ENCODE assay signal across 24 cellular contexts in genomic region chr13:50574731-50575130, GRCh38.
DNase-seq lines count a peak whose midpoint lies in the region; ATAC-seq, FAIRE-seq and TF ChIP-seq lines count a peak whose summit lies in the region.
"Had no signal": no experiment of that assay in that cellular context is flagged by ENCODE, and none has a peak within 500 bp of the region (broad histone marks: within the 10 kb centered on the region; RNA-seq: fewer than 3 reads in every experiment).

No MANE protein-coding gene starts in this region.

- TF ChIP-seq POLR2A in upper lobe of left lung (IDR thresholded peaks at IDR 0.05), result no peak

- peaks cover 4 to 36% (median 16%) of the 10 kb centered on the region in 9 donors for H3K4me1 ChIP-seq in heart right ventricle
- peaks cover 0 to 39% of the 10 kb centered on the region in 2 donors for H3K4me1 ChIP-seq in right atrium auricular region
- H3K4me1 ChIP-seq in astrocyte (ENCODE audit: insufficient read depth, low read length), result peaks cover 16% of the 10 kb centered on the region
- H3K4me1 ChIP-seq in thoracic aorta (ENCODE audit: control insufficient read depth in 1 of 2, low read depth in 2 of 2), result peaks cover 9 to 31% of the 10 kb centered on the region in 2 donors
- H3K4me1 ChIP-seq in upper lobe of left lung, result no peaks in the 10 kb centered on the region
- H3K4me1 ChIP-seq: HAP-1 had no signal

- H3K4me1 Mint-ChIP-seq in astrocyte (ENCODE audit: low read depth, unreplicated experiment), result peaks cover 9% of the 10 kb centered on the region

- H3K27ac ChIP-seq in heart right ventricle, result peak overlapping the region in 4 of 10 donors; percentile 6 to 32 (median 20)
- H3K27ac ChIP-seq in right atrium auricular region, result no peak overlapping the region
- H3K27ac ChIP-seq in astrocyte (ENCODE audit: low read depth, low read length), result peak overlapping the region; percentile 58
- no peak overlapping the region for H3K27ac ChIP-seq in thoracic aorta
- H3K27ac ChIP-seq in upper lobe of left lung, result no peak overlapping the region
- H3K27ac ChIP-seq: dorsolateral prefrontal cortex had no signal

- H3K27me3 Mint-ChIP-seq in astrocyte (ENCODE audit: low read depth, unreplicated experiment), result no peaks in the 10 kb centered on the region
- H3K27me3 Mint-ChIP-seq: activated B cell treated with CpG ODN at 0.5 μM for 24 hours, type B pancreatic cell had no signal

- intact Hi-C loops in heart right ventricle (cut with DNase I), result loop anchor here in 1 of 10 donors (5.0 kb wide), 1 partner anchor 338 kb away; no protein-coding TSS in a partner anchor

- H3K4me3 Mint-ChIP-seq in astrocyte (ENCODE audit: unreplicated experiment), result no peak overlapping the region
- H3K4me3 Mint-ChIP-seq: activated B cell treated with CpG ODN at 0.5 μM for 24 hours; stimulated activated effector memory CD8-positive, alpha-beta T cell treated with anti-CD3 and anti-CD28 coated beads, Interleukin-12 subunit alpha, Interleukin-12 subunit beta, amount 100 ng/mL, for 72 hours; T-helper 1 cell treated with Interleukin-12 subunit alpha and Interleukin-12 subunit beta and Interleukin-4 antibody, amounts not matched to agents 30 μg/mL and 1 μg/mL, for 36 hours; type B pancreatic cell had no signal

- ATAC-seq in heart right ventricle (peak in 5 of 8 donors; percentile 60 to 87 (median 77)), thoracic aorta (ENCODE audit: insufficient number of reproducible peaks, low FRiP score, low read depth) (peak; percentile 60), upper lobe of left lung (ENCODE audit: low FRiP score in 2 of 2) (no peak), HG02588 (IDR thresholded peaks at IDR 0.05; ENCODE audit: unreplicated experiment) (no peak)
- ATAC-seq: Right ventricle myocardium inferior; stimulated activated effector memory CD8-positive, alpha-beta T cell treated with anti-CD3 and anti-CD28 coated beads, Interleukin-12 subunit alpha, Interleukin-12 subunit beta, amount 100 ng/mL, for 72 hours had no signal

- peaks cover 3% of the 10 kb centered on the region for H3K9me3 Mint-ChIP-seq in astrocyte (ENCODE audit: unreplicated experiment)
- H3K9me3 Mint-ChIP-seq: activated T-helper 2 cell treated with anti-CD3 and anti-CD28 coated beads, Interferon-gamma antibody, Interleukin-2, Interleukin-4, amounts not matched to agents 10 μg/mL and 5 μg/mL and 100 μg/mL, durations not matched to agents 14 hours and 24 hours and 36 hours; stimulated activated effector memory CD8-positive, alpha-beta T cell treated with anti-CD3 and anti-CD28 coated beads, Interleukin-12 subunit alpha, Interleukin-12 subunit beta, amount 100 ng/mL, for 72 hours; T-helper 1 cell treated with Interleukin-12 subunit alpha and Interleukin-12 subunit beta and Interleukin-4 antibody, amounts not matched to agents 30 μg/mL and 1 μg/mL, for 36 hours had no signal

- no peak overlapping the region for H2AFZ ChIP-seq in astrocyte (ENCODE audit: low read depth, low read length)

- H3K27ac Mint-ChIP-seq in astrocyte (ENCODE audit: unreplicated experiment), result peak overlapping the region; percentile 92
- H3K27ac Mint-ChIP-seq: activated B cell treated with CpG ODN at 0.5 μM for 24 hours; activated T-helper 2 cell treated with anti-CD3 and anti-CD28 coated beads, Interferon-gamma antibody, Interleukin-2, Interleukin-4, amounts not matched to agents 10 μg/mL and 5 μg/mL and 100 μg/mL, durations not matched to agents 14 hours and 24 hours and 36 hours; stimulated activated effector memory CD8-positive, alpha-beta T cell treated with anti-CD3 and anti-CD28 coated beads, Interleukin-12 subunit alpha, Interleukin-12 subunit beta, amount 100 ng/mL, for 72 hours; T-helper 1 cell treated with Interleukin-12 subunit alpha and Interleukin-12 subunit beta and Interleukin-4 antibody, amounts not matched to agents 30 μg/mL and 1 μg/mL, for 36 hours; type B pancreatic cell had no signal

- H3K27me3 ChIP-seq in heart right ventricle (no peaks in the 10 kb centered on the region), right atrium auricular region (no peaks in the 10 kb centered on the region), astrocyte (ENCODE audit: insufficient read depth, low read length) (no peaks in the 10 kb centered on the region), thoracic aorta (replicated peaks; ENCODE audit: insufficient read depth) (no peaks in the 10 kb centered on the region), upper lobe of left lung (no peaks in the 10 kb centered on the region)
- H3K27me3 ChIP-seq: dorsolateral prefrontal cortex had no signal

- no peaks in the 10 kb centered on the region for H3K36me3 ChIP-seq in heart right ventricle
- no peaks in the 10 kb centered on the region for H3K36me3 ChIP-seq in right atrium auricular region
- H3K36me3 ChIP-seq in astrocyte (ENCODE audit: insufficient read depth, low read length), result no peaks in the 10 kb centered on the region
- no peaks in the 10 kb centered on the region for H3K36me3 ChIP-seq in thoracic aorta
- no peaks in the 10 kb centered on the region for H3K36me3 ChIP-seq in upper lobe of left lung
- H3K36me3 ChIP-seq: HAP-1 had no signal

- no peaks in the 10 kb centered on the region for H3K36me3 Mint-ChIP-seq in astrocyte (ENCODE audit: low read depth, unreplicated experiment)
- H3K36me3 Mint-ChIP-seq: stimulated activated effector memory CD8-positive, alpha-beta T cell treated with anti-CD3 and anti-CD28 coated beads, Interleukin-12 subunit alpha, Interleukin-12 subunit beta, amount 100 ng/mL, for 72 hours; type B pancreatic cell had no signal

- peak overlapping the region; percentile 46 for H3K4me2 ChIP-seq in astrocyte (ENCODE audit: low read length)

- H4K20me1 ChIP-seq in astrocyte (ENCODE audit: insufficient read depth, low read length), result no peaks in the 10 kb centered on the region

- no peak for TF ChIP-seq CTCF in heart right ventricle (IDR thresholded peaks at IDR 0.05)
- TF ChIP-seq CTCF in right atrium auricular region (IDR thresholded peaks at IDR 0.05), result no peak
- TF ChIP-seq CTCF in astrocyte (IDR thresholded peaks at IDR 0.05; ENCODE audit: insufficient read depth, low read depth, low read length), result no peak
- no peak for TF ChIP-seq CTCF in thoracic aorta (IDR thresholded peaks at IDR 0.05)
- TF ChIP-seq CTCF in upper lobe of left lung (IDR thresholded peaks at IDR 0.05), result no peak

- no peak for DNase-seq in heart right ventricle
- DNase-seq in right atrium auricular region (ENCODE audit: low spot score), result no peak
- peak; percentile 94 for DNase-seq in astrocyte (ENCODE audit: low read depth)
- peak; percentile 41 for DNase-seq in hepatic stellate cell (ENCODE audit: low spot score)
- DNase-seq in thoracic aorta (ENCODE audit: low spot score), result no peak
- DNase-seq in upper lobe of left lung, result no peak
- DNase-seq in T-helper 2 cell, result no peak
- DNase-seq: 8988T; activated B cell treated with CpG ODN at 0.5 μM for 24 hours; activated CD8-positive, alpha-beta memory T cell treated with anti-CD3 and anti-CD28 coated beads for 24 hours; anterior cingulate cortex; dorsolateral prefrontal cortex; GF-D8; hippocampal formation; kidney glomerular epithelial cell; NCI-H1436 treated with DMSO at 0.1 percent for 48 hours had no signal

- no peak overlapping the region for H3K9ac ChIP-seq in astrocyte (ENCODE audit: low read length)

- H3K4me3 ChIP-seq in heart right ventricle (no peak overlapping the region), right atrium auricular region (no peak overlapping the region), astrocyte (ENCODE audit: insufficient read depth, low read depth, low read length) (no peak overlapping the region), thoracic aorta (no peak overlapping the region), upper lobe of left lung (no peak overlapping the region)
- H3K4me3 ChIP-seq: dorsolateral prefrontal cortex, HAP-1, skin epidermis had no signal

- H3K9me3 ChIP-seq in heart right ventricle (peaks cover 0 to 10% (median 0%) of the 10 kb centered on the region in 11 donors), right atrium auricular region (peaks cover 0 to 7% of the 10 kb centered on the region in 2 donors), astrocyte (ENCODE audit: insufficient read depth, low read depth, low read length) (no peaks in the 10 kb centered on the region), thoracic aorta (no peaks in the 10 kb centered on the region), upper lobe of left lung (no peaks in the 10 kb centered on the region)
- H3K9me3 ChIP-seq: HAP-1 had no signal

- WGBS in heart right ventricle, 2 donors, result 47 to 49% methylated on average over 3 of the region's 3 CpGs
- WGBS in upper lobe of left lung, 2 donors, result 81 to 88% methylated on average over 3 of the region's 3 CpGs

- TF ChIP-seq EP300 in upper lobe of left lung (IDR thresholded peaks at IDR 0.05), result no peak

- FAIRE-seq in astrocyte (lab: Jason Lieb, UNC), result no peak

- H3K79me2 ChIP-seq in astrocyte (ENCODE audit: insufficient read depth, low read length), result no peaks in the 10 kb centered on the region

Comparison
In these comparisons a context has a peak if more than half of its experiments do, and no peak if none do; other contexts are left out.
1. ATAC-seq: peak in heart right ventricle (5 of 8) and thoracic aorta (single experiment); none in upper lobe of left lung (0 of 2) and HG02588 (single experiment).
2. DNase-seq: peak in astrocyte (single experiment) and hepatic stellate cell (single experiment); none in heart right ventricle (0 of 2), right atrium auricular region (single experiment), thoracic aorta (single experiment), upper lobe of left lung (0 of 2) and T-helper 2 cell (0 of 5).